ENCODE assay signal across 7 cellular contexts in genomic region chr5:71830626-71831539, GRCh38.
DNase-seq lines count a peak whose midpoint lies in the region; ATAC-seq and TF ChIP-seq lines count a peak whose summit lies in the region.

No MANE protein-coding gene starts in this region.

- no peak for ATAC-seq in stimulated activated naive CD8-positive, alpha-beta T cell treated with anti-CD3 and anti-CD28 coated beads, Interleukin-15, Interleukin-2, amounts not matched to agents 100 U/mL and 50 U/mL, for 24 hours
- no peak for ATAC-seq in HG03521 (IDR thresholded peaks at IDR 0.05; ENCODE audit: unreplicated experiment)

- H3K27me3 ChIP-seq in HUES64 (ENCODE audit: insufficient read depth, low read length), result no peaks in the 10 kb centered on the region

- no peak overlapping the region for H3K4me3 ChIP-seq in HUES64 (ENCODE audit: low read length)

- H3K9ac ChIP-seq in HUES64 (ENCODE audit: low read depth, low read length), result no peak overlapping the region

- peak; percentile 86 for DNase-seq in cardiac septum (ENCODE audit: low spot score)
- peak; percentile 57 for DNase-seq in smooth muscle cell of the brain vasculature (ENCODE audit: low read depth, low spot score)
- no peak for DNase-seq in stimulated activated naive CD8-positive, alpha-beta T cell treated with anti-CD3 and anti-CD28 coated beads, Interleukin-15, Interleukin-2, amounts not matched to agents 100 U/mL and 50 U/mL, for 24 hours
- no peak for DNase-seq in activated T-cell treated with anti-CD3 and anti-CD28 coated beads, Interleukin-2, amount 50 U/mL, for 1 hour

- peaks cover 16% of the 10 kb centered on the region for H3K9me3 ChIP-seq in HUES64 (ENCODE audit: insufficient read depth, low read depth, low read length)

- no peaks in the 10 kb centered on the region for H3K36me3 ChIP-seq in HUES64 (ENCODE audit: insufficient read depth, low read length)

- H3K27ac ChIP-seq in HUES64 (ENCODE audit: low read depth, low read length), result peak overlapping the region; percentile 18; the same call in 1 of the 2 replicates
- peak overlapping the region; percentile 54 for H3K27ac ChIP-seq in VCaP

- H3K4me1 ChIP-seq in HUES64 (ENCODE audit: insufficient read depth, low read length), result peaks cover 17% of the 10 kb centered on the region

- intact Hi-C loops in cardiac septum (cut with DNase I), result no loop called here

- 89% methylated on average over 4 of the region's 4 CpGs for WGBS in HUES64

- TF ChIP-seq CTCF in VCaP (conservative IDR thresholded peaks at IDR 0.05), result no peak

Comparison
In these comparisons a context has a peak if more than half of its experiments do, and no peak if none do; other contexts are left out.
1. DNase-seq: peak in cardiac septum (single experiment) and smooth muscle cell of the brain vasculature (single experiment); none in stimulated activated naive CD8-positive, alpha-beta T cell treated with anti-CD3 and anti-CD28 coated beads, Interleukin-15, Interleukin-2, amounts not matched to agents 100 U/mL and 50 U/mL, for 24 hours (single experiment) and activated T-cell treated with anti-CD3 and anti-CD28 coated beads, Interleukin-2, amount 50 U/mL, for 1 hour (single experiment).